ENCODE assay signal across 11 cellular contexts in genomic region chr9:104906441-104907277, GRCh38. TPM values are rescaled to one million over a fixed set of nuclear protein-coding genes. Genes with fewer than 3 reads are reported as not detected.
DNase-seq lines count a peak whose midpoint lies in the region; ATAC-seq and TF ChIP-seq lines count a peak whose summit lies in the region.
"Had no signal": no experiment of that assay in that cellular context is flagged by ENCODE, and none has a peak within 500 bp of the region (broad histone marks: within the 10 kb centered on the region; RNA-seq: fewer than 3 reads in every experiment).

No MANE protein-coding gene starts in this region.

- H3K4me1 ChIP-seq in thoracic aorta (ENCODE audit: control insufficient read depth in 1 of 2, low read depth in 2 of 2) (peaks cover 39 to 47% of the 10 kb centered on the region in 2 donors), spleen (peaks cover 2 to 71% (median 27%) of the 10 kb centered on the region in 6 donors)

- ATAC-seq in left lobe of liver (peak; percentile 68), thoracic aorta (ENCODE audit: insufficient number of reproducible peaks, low FRiP score, low read depth) (peak; percentile 51), GM18505 (IDR thresholded peaks at IDR 0.05; ENCODE audit: unreplicated experiment) (no peak), HG02763 (IDR thresholded peaks at IDR 0.05; ENCODE audit: unreplicated experiment) (no peak)

- WGBS in spleen, 5 donors: 78 to 89% (median 82%) methylated on average over 5 of the region's 5 CpGs

- H3K9me3 ChIP-seq in thoracic aorta: no peaks in the 10 kb centered on the region
- no peaks in the 10 kb centered on the region for H3K9me3 ChIP-seq in spleen

- no peaks in the 10 kb centered on the region for H3K9me3 Mint-ChIP-seq in HFFc6
- H3K9me3 Mint-ChIP-seq: IgD-negative memory B cell had no signal

- H3K27ac Mint-ChIP-seq in HFFc6: peak overlapping the region; percentile 75
- H3K27ac Mint-ChIP-seq: IgD-negative memory B cell had no signal

- H3K4me1 Mint-ChIP-seq in HFFc6 (ENCODE audit: low read depth): peaks cover 79% of the 10 kb centered on the region

- H3K4me3 ChIP-seq in coronary artery (peak overlapping the region; percentile 35), thoracic aorta (no peak overlapping the region), spleen (no peak overlapping the region)

- no peaks in the 10 kb centered on the region for H3K36me3 Mint-ChIP-seq in HFFc6 (ENCODE audit: low read depth)

- H3K36me3 ChIP-seq in thoracic aorta (no peaks in the 10 kb centered on the region), spleen (peaks cover 0 to 19% (median 0%) of the 10 kb centered on the region in 6 donors)

- intact Hi-C loops in spleen (cut with DNase I; ENCODE audit: low total_unique reads): no loop called here

- peak; percentile 85 for DNase-seq in HFFc6
- no peak for DNase-seq in coronary artery (ENCODE audit: low spot score)
- peak; percentile 88 for DNase-seq in left lobe of liver (ENCODE audit: low spot score)
- peak; percentile 57 for DNase-seq in thoracic aorta (ENCODE audit: low spot score)
- no peak for DNase-seq in spleen
- DNase-seq in NCI-H226: no peak
- DNase-seq: islet precursor cell, NCI-H2227 treated with DMSO at 0.1 percent for 48 hours had no signal

- H3K4me3 Mint-ChIP-seq in HFFc6: peak overlapping the region; percentile 56
- H3K4me3 Mint-ChIP-seq: IgD-negative memory B cell had no signal

- H3K27ac ChIP-seq in coronary artery (peak overlapping the region; percentile 10 to 86), thoracic aorta (peak overlapping the region in 1 of 2 donors; percentile 16), spleen (peak overlapping the region in 3 of 8 donors; percentile 31 to 47 (median 42))

- peaks cover 2% of the 10 kb centered on the region; the same call in 1 of the 2 replicates for H3K27me3 Mint-ChIP-seq in HFFc6 (ENCODE audit: insufficient read depth)
- H3K27me3 Mint-ChIP-seq: IgD-negative memory B cell had no signal

- TF ChIP-seq POLR2A in spleen (IDR thresholded peaks at IDR 0.05): no peak
- no peak for TF ChIP-seq POLR2A in GM18505 (IDR thresholded peaks at IDR 0.05; ENCODE audit: borderline replicate concordance, extremely low read depth, insufficient read depth, insufficient read length)

- H3K27me3 ChIP-seq in thoracic aorta (replicated peaks; ENCODE audit: insufficient read depth) (no peaks in the 10 kb centered on the region), spleen (replicated peaks in 1 of 7) (no peaks in the 10 kb centered on the region)

- no peak for TF ChIP-seq CTCF in HFFc6 (IDR thresholded peaks at IDR 0.05)
- TF ChIP-seq CTCF in coronary artery (IDR thresholded peaks at IDR 0.05): no peak
- no peak for TF ChIP-seq CTCF in thoracic aorta (IDR thresholded peaks at IDR 0.05)
- no peak for TF ChIP-seq CTCF in spleen (IDR thresholded peaks at IDR 0.05 in 8 of 11, conservative IDR thresholded peaks at IDR 0.05 in 3 of 11)

RNA-seq across cellular contexts. Expression of gene ABCA1, which starts 21.3 kb away (rescaled TPM):
- total RNA-seq in HFFc6 (2021; fragmentation: NEBNext Ultra II Directional; extraction: Animal tissue kit (Norgen Biotek cat#: 25700)): 10 to 100 TPM in 2 of 6 experiments, 1 to 10 TPM in 4; 9.1 to 16.5 (median 9.4) TPM
- 48.3 TPM for total RNA-seq in left lobe of liver
- total RNA-seq in thoracic aorta: 10 to 100 TPM; 48.1 to 79.7 TPM
- total RNA-seq in spleen: 10 to 100 TPM; 55.0 to 78.4 (median 68.3) TPM
- 1 to 10 TPM; 4.5 to 5.0 (median 4.7) TPM for polyA plus RNA-seq in spleen

Comparison
In these comparisons a context has a peak if more than half of its experiments do, and no peak if none do; other contexts are left out.
1. DNase-seq: peak in HFFc6 (single experiment), left lobe of liver (single experiment) and thoracic aorta (single experiment); none in coronary artery (single experiment), spleen (single experiment) and NCI-H226 (single experiment).
2. ATAC-seq: peak in left lobe of liver (single experiment) and thoracic aorta (single experiment); none in GM18505 (single experiment) and HG02763 (single experiment).